In the genomic region with DNA sequence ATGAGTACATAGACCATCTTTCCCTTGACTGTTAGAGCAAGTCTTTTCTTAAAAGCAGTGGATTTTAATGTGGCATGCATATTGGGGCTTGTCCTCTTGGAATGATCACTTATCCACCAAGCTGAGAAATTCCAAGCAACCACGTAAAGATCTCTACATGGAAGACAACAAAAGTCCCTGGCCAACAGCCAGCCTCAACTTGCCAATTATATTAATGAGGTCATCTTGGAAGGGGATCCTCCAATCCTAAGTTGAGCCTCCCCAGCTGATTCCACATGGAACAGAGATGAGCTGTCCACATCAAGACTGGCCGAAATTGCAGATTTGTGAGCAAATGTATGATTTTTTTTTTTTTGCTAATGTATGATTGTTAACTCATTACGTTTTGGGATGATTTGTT, we compare ENCODE assay signal across 34 cellular contexts. TPM values are rescaled to one million over a fixed set of nuclear protein-coding genes. Genes with fewer than 3 reads are reported as not detected.
DNase-seq lines count a peak whose midpoint lies in the region; ATAC-seq and TF ChIP-seq lines count a peak whose summit lies in the region.
"Had no signal": no experiment of that assay in that cellular context is flagged by ENCODE, and none has a peak within 500 bp of the region (broad histone marks: within the 10 kb centered on the region; RNA-seq: fewer than 3 reads in every experiment).

No MANE protein-coding gene starts in this region.

- 60 to 69% methylated on average over 3 of the region's 3 CpGs for WGBS in thyroid gland, 2 donors

- H3K4me1 ChIP-seq in KMS-11 (ENCODE audit: low read depth, poor library complexity, severe bottlenecking) (peaks cover 21% of the 10 kb centered on the region), thyroid gland (no peaks in the 10 kb centered on the region)
- H3K4me1 ChIP-seq: A549, adrenal gland, body of pancreas, pancreas had no signal

- H3K36me3 ChIP-seq in KMS-11 (ENCODE audit: insufficient read depth), result no peaks in the 10 kb centered on the region
- no peaks in the 10 kb centered on the region for H3K36me3 ChIP-seq in thyroid gland
- H3K36me3 ChIP-seq: adrenal gland, pancreas had no signal

- H3K9me3 Mint-ChIP-seq in type B pancreatic cell, result peaks cover 5% of the 10 kb centered on the region
- no peaks in the 10 kb centered on the region for H3K9me3 Mint-ChIP-seq in activated naive CD8-positive, alpha-beta T cell treated with anti-CD3 and anti-CD28 coated beads for 36 hours
- H3K9me3 Mint-ChIP-seq: activated naive CD4-positive, alpha-beta T cell treated with anti-CD3 and anti-CD28 coated beads for 36 hours had no signal

- H3K4me2 ChIP-seq in KMS-11, result no peak overlapping the region
- H3K4me2 ChIP-seq: A549 had no signal

- TF ChIP-seq CTCF in KMS-11 (conservative IDR thresholded peaks at IDR 0.05; ENCODE audit: low read depth, low read length), result no peak
- no peak for TF ChIP-seq CTCF in epithelial cell of esophagus (IDR thresholded peaks at IDR 0.05; ENCODE audit: insufficient read depth, low read depth, low read length, missing control alignments)
- TF ChIP-seq CTCF in thyroid gland (IDR thresholded peaks at IDR 0.05), result no peak
- no peak for TF ChIP-seq CTCF in type B pancreatic cell (conservative IDR thresholded peaks at IDR 0.05)

- no peaks in the 10 kb centered on the region for H3K79me2 ChIP-seq in KMS-11 (ENCODE audit: insufficient read depth, low read depth)

- DNase-seq in left ventricle myocardium superior (peak; percentile 27), cardiac septum (ENCODE audit: low spot score) (no peak), epithelial cell of esophagus (ENCODE audit: low read depth) (peak; percentile 49), thyroid gland (no peak), type B pancreatic cell (ENCODE audit: extremely low spot score, unreplicated experiment) (no peak), SHP77 treated with DMSO at 0.1 percent for 48 hours (lab: John Stamatoyannopoulos, UW) (no peak)
- no peak for DNase-seq in activated naive CD8-positive, alpha-beta T cell treated with anti-CD3 and anti-CD28 coated beads for 36 hours
- DNase-seq: activated B cell treated with CpG ODN at 0.5 μM for 24 hours; activated CD4-positive, alpha-beta T cell treated with anti-CD3 and anti-CD28 coated beads, Interleukin-2, amount 50 U/mL, for 4 hours; activated CD8-positive, alpha-beta memory T cell treated with anti-CD3 and anti-CD28 coated beads, Interleukin-2, amount 10 ng/mL, durations not matched to agents 7 days and 5 days; activated naive CD4-positive, alpha-beta T cell treated with anti-CD3 and anti-CD28 coated beads for 36 hours; activated T-cell treated with anti-CD3 and anti-CD28 coated beads, Interleukin-2, amount 50 U/mL, for 48 hours; adrenal gland; body of pancreas; CD4-positive, alpha-beta memory T cell; H9; IMR-90; mesenchymal stem cell; NCI-H1092; NCI-H1694; NCI-H446 treated with DMSO at 0.1 percent for 48 hours; NCI-H774; pancreas; RPMI8226; stimulated activated naive CD4-positive, alpha-beta T cell had no signal

- no peaks in the 10 kb centered on the region for H3K27me3 ChIP-seq in KMS-11 (ENCODE audit: insufficient read depth, low read depth)
- no peaks in the 10 kb centered on the region for H3K27me3 ChIP-seq in thyroid gland
- H3K27me3 ChIP-seq: body of pancreas had no signal

- peaks cover 6% of the 10 kb centered on the region for H3K27me3 Mint-ChIP-seq in type B pancreatic cell
- H3K27me3 Mint-ChIP-seq in activated naive CD8-positive, alpha-beta T cell treated with anti-CD3 and anti-CD28 coated beads for 36 hours, result peaks cover 6% of the 10 kb centered on the region
- H3K27me3 Mint-ChIP-seq: activated B cell treated with CpG ODN at 0.5 μM for 24 hours; B cell; CD4-positive, alpha-beta memory T cell had no signal

- TF ChIP-seq POLR2A in thyroid gland (IDR thresholded peaks at IDR 0.05), result no peak

- H3K27ac ChIP-seq in KMS-11 (0 out of 2 replicates have a peak overlapping the region, but pooled peaks have one; percentile 17), thyroid gland (no peak overlapping the region)
- H3K27ac ChIP-seq: A549, adrenal gland, body of pancreas, pancreas had no signal

- no peaks in the 10 kb centered on the region for H4K20me1 ChIP-seq in KMS-11 (ENCODE audit: insufficient read depth)

- H3K27ac Mint-ChIP-seq in type B pancreatic cell, result no peak overlapping the region
- H3K27ac Mint-ChIP-seq in activated naive CD8-positive, alpha-beta T cell treated with anti-CD3 and anti-CD28 coated beads for 36 hours, result no peak overlapping the region
- H3K27ac Mint-ChIP-seq: activated B cell treated with CpG ODN at 0.5 μM for 24 hours; activated naive CD4-positive, alpha-beta T cell treated with anti-CD3 and anti-CD28 coated beads for 36 hours; B cell; CD4-positive, alpha-beta memory T cell; H9 had no signal

- H3K4me1 Mint-ChIP-seq in type B pancreatic cell (ENCODE audit: unreplicated experiment), result no peaks in the 10 kb centered on the region
- H3K4me1 Mint-ChIP-seq in activated naive CD8-positive, alpha-beta T cell treated with anti-CD3 and anti-CD28 coated beads for 36 hours, result no peaks in the 10 kb centered on the region
- H3K4me1 Mint-ChIP-seq: B cell; CD4-positive, alpha-beta memory T cell; H9; neural crest cell had no signal

- no peak overlapping the region for H2AFZ ChIP-seq in KMS-11 (ENCODE audit: low read depth)

- H3K4me3 ChIP-seq in KMS-11 (IDR thresholded peaks at IDR 0.05; ENCODE audit: insufficient read depth, low read depth, low read length), result no peak overlapping the region
- no peak overlapping the region for H3K4me3 ChIP-seq in epithelial cell of esophagus (ENCODE audit: low read length)
- H3K4me3 ChIP-seq in thyroid gland (replicated peaks in 1 of 3), result no peak overlapping the region
- H3K4me3 ChIP-seq: A549, adrenal gland, body of pancreas, pancreas, skin epidermis had no signal

- no peak overlapping the region for H3K9ac ChIP-seq in KMS-11

- intact Hi-C loops in left ventricle myocardium superior (cut with micrococcal nuclease), result no loop called here
- intact Hi-C loops in cardiac septum (cut with DNase I), result no loop called here
- intact Hi-C loops in thyroid gland (cut with DNase I), result no loop called here

- H3K4me3 Mint-ChIP-seq in type B pancreatic cell, result no peak overlapping the region
- H3K4me3 Mint-ChIP-seq in activated naive CD8-positive, alpha-beta T cell treated with anti-CD3 and anti-CD28 coated beads for 36 hours, result no peak overlapping the region
- H3K4me3 Mint-ChIP-seq: activated B cell treated with CpG ODN at 0.5 μM for 24 hours; activated CD8-positive, alpha-beta memory T cell treated with anti-CD3 and anti-CD28 coated beads, Interleukin-2, amount 10 ng/mL, durations not matched to agents 7 days and 5 days; activated naive CD4-positive, alpha-beta T cell treated with anti-CD3 and anti-CD28 coated beads for 36 hours; B cell; CD4-positive, alpha-beta memory T cell; H9; neural crest cell had no signal

- no peak for ATAC-seq in left ventricle myocardium superior
- ATAC-seq: A549; activated CD8-positive, alpha-beta memory T cell treated with anti-CD3 and anti-CD28 coated beads, Interleukin-2, amount 10 ng/mL, durations not matched to agents 7 days and 5 days; body of pancreas; pancreas had no signal

- H3K36me3 Mint-ChIP-seq in type B pancreatic cell, result no peaks in the 10 kb centered on the region
- no peaks in the 10 kb centered on the region for H3K36me3 Mint-ChIP-seq in activated naive CD8-positive, alpha-beta T cell treated with anti-CD3 and anti-CD28 coated beads for 36 hours
- H3K36me3 Mint-ChIP-seq: activated CD8-positive, alpha-beta memory T cell treated with anti-CD3 and anti-CD28 coated beads, Interleukin-2, amount 10 ng/mL, durations not matched to agents 7 days and 5 days; CD4-positive, alpha-beta memory T cell had no signal

- no peaks in the 10 kb centered on the region for H3K9me3 ChIP-seq in thyroid gland
- H3K9me3 ChIP-seq: A549, adrenal gland, body of pancreas, pancreas had no signal

RNA-seq across cellular contexts. Expression of gene FTHL17, which starts 20.6 kb away (rescaled TPM):
- not detected for total RNA-seq in left ventricle myocardium superior
- total RNA-seq in cardiac septum, result not detected
- total RNA-seq in thyroid gland, result not detected
- total RNA-seq in type B pancreatic cell (ENCODE audit: low replicate concordance), result not detected in 2 replicates
- total RNA-seq in activated naive CD8-positive, alpha-beta T cell treated with anti-CD3 and anti-CD28 coated beads for 36 hours, result not detected
- total RNA-seq: activated B cell treated with CpG ODN at 0.5 μM for 24 hours; activated CD8-positive, alpha-beta memory T cell treated with anti-CD3 and anti-CD28 coated beads, Interleukin-2, amount 10 ng/mL, durations not matched to agents 7 days and 5 days; activated naive CD4-positive, alpha-beta T cell treated with anti-CD3 and anti-CD28 coated beads for 36 hours; adrenal gland; B cell; body of pancreas; CD4-positive, alpha-beta memory T cell; endothelial cell of umbilical vein; glomerular endothelial cell; H9; IMR-90; neural crest cell; pancreas; renal cortical epithelial cell; SK-MEL-5 had no signal

Comparison
In these comparisons a context has a peak if more than half of its experiments do, and no peak if none do; other contexts are left out.
1. DNase-seq: peak in left ventricle myocardium superior (single experiment) and epithelial cell of esophagus (single experiment); none in cardiac septum (single experiment), thyroid gland (0 of 2), type B pancreatic cell (single experiment), activated naive CD8-positive, alpha-beta T cell treated with anti-CD3 and anti-CD28 coated beads for 36 hours (single experiment) and SHP77 treated with DMSO at 0.1 percent for 48 hours (single experiment).